In the genomic region with DNA sequence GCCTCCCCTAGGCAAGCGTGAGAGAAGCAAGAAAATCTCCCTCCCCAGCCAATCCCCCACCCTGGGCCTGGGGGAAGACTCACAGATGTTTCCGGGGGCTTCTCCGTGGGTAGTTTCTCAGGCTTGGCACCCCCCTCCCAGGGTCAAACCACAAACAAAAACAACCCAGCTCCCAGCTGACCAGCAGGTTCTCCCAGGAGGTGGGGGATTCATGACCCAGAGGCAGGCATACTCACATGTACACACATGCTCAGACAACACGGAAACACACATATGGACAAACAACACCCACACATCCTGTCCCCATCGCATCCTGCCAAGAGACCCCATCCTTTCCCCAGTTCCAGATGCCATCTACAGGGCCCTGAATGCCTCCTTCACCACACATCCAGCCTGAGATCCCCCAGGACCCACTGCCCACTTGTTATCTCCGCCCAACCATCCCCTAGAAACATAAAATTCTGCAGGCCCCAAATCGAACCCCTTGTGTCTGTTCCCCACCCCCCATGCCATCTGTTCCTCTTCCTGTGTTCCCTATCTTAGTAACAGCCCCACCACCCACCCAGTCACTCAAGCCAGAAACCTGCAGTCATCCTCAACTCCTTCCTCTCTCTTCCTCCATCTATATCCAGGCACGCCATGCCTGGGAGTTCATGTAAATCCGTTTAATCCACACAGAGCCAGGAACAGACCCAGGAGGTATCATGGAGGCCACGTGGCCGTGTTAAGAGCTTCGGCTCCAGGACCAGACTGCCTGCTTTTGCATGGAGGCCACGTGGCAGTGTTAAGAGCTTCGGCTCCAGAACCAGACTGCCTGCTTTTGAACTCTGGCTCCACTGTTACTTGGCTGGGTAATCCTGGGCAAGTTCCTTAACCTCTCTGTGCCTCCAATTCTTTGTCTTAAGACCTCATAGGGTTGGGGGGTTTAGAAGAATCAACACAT, we compare ENCODE assay signal across 8 cellular contexts. TPM values are rescaled to one million over a fixed set of nuclear protein-coding genes. Genes with fewer than 3 reads are reported as not detected.
DNase-seq lines count a peak whose midpoint lies in the region; ATAC-seq and TF ChIP-seq lines count a peak whose summit lies in the region.

No MANE protein-coding gene starts in this region.

- H3K9ac ChIP-seq in colonic mucosa (ENCODE audit: low read depth in 2 of 2, low read length in 2 of 2): peak overlapping the region; percentile 24 to 82

- peak overlapping the region; percentile 97 to 99 for H3K27ac Mint-ChIP-seq in natural killer cell

- peak; percentile 19 for ATAC-seq in HG02588 (IDR thresholded peaks at IDR 0.05; ENCODE audit: unreplicated experiment)
- ATAC-seq in natural killer cell: peak; percentile 2 to 11 (median 10)

- H3K27me3 Mint-ChIP-seq in natural killer cell (ENCODE audit: low read depth in 2 of 2): no peaks in the 10 kb centered on the region

- H3K36me3 ChIP-seq in colonic mucosa: peaks cover 21% of the 10 kb centered on the region

- H3K9me3 Mint-ChIP-seq in natural killer cell: no peaks in the 10 kb centered on the region

- H3K4me3 ChIP-seq in colonic mucosa: peak overlapping the region; percentile 13

- TF ChIP-seq CTCF in colonic mucosa (IDR thresholded peaks at IDR 0.05): no peak
- TF ChIP-seq CTCF in natural killer cell (IDR thresholded peaks at IDR 0.05): no peak

- H3K36me3 Mint-ChIP-seq in natural killer cell: peaks cover 6% of the 10 kb centered on the region

- H3K9me3 ChIP-seq in colonic mucosa: no peaks in the 10 kb centered on the region

- DNase-seq in activated CD8-positive, alpha-beta memory T cell treated with anti-CD3 and anti-CD28 coated beads for 24 hours: peak; percentile 66
- DNase-seq in activated CD8-positive, alpha-beta memory T cell treated with anti-CD3 and anti-CD28 coated beads, Interleukin-2, amount 50 U/mL, for 4 hours: no peak
- DNase-seq in RPMI7951 (ENCODE audit: low read depth): peak; percentile 71
- no peak for DNase-seq in colonic mucosa
- peak; percentile 49 for DNase-seq in natural killer cell
- no peak for DNase-seq in HPDE6-E6E7 (ENCODE audit: extremely low spot score)
- DNase-seq in NCI-H1105 treated with DMSO at 0.1 percent for 48 hours (lab: John Stamatoyannopoulos, UW): no peak

- intact Hi-C loops in colonic mucosa (cut with DNase I) (no loop called here), natural killer cell (cut with micrococcal nuclease) (no loop called here)

- H3K4me1 ChIP-seq in colonic mucosa: peaks cover 39% of the 10 kb centered on the region

- H3K4me3 Mint-ChIP-seq in natural killer cell: peak overlapping the region; percentile 96

- peaks cover 73 to 77% of the 10 kb centered on the region in 2 donors for H3K4me1 Mint-ChIP-seq in natural killer cell

- H3K27me3 ChIP-seq in colonic mucosa: no peaks in the 10 kb centered on the region

- peak overlapping the region; percentile 70 for H3K27ac ChIP-seq in colonic mucosa

RNA-seq across cellular contexts. Expression of gene CSRNP1, which starts 5.0 kb away (rescaled TPM):
- total RNA-seq in RPMI7951 (2014; rRNA removed; shearing (Covaris generic)): 7.4 and 8.2 TPM in 2 replicates
- total RNA-seq in colonic mucosa (10 to 100 TPM; 11.2 to 26.6 TPM), natural killer cell (100 to 1,000 TPM; 208 to 300 (median 253) TPM)

RNA-seq across cellular contexts. Expression of gene TTC21A, which starts 40.9 kb away (rescaled TPM):
- total RNA-seq in RPMI7951 (2014; rRNA removed; shearing (Covaris generic)): 0.60 and 1.2 TPM in 2 replicates
- total RNA-seq in colonic mucosa: 1 to 10 TPM; 2.8 to 6.1 TPM
- 1 to 10 TPM; 2.1 to 3.9 (median 2.4) TPM for total RNA-seq in natural killer cell

RNA-seq across cellular contexts. Expression of gene GORASP1, which starts 41.0 kb away (rescaled TPM):
- total RNA-seq in RPMI7951 (2014; rRNA removed; shearing (Covaris generic)): 27.9 and 29.2 TPM in 2 replicates
- total RNA-seq in colonic mucosa: 100 to 1,000 TPM in 1 of 2 donors, 10 to 100 TPM in 1; 84.2 to 106 TPM
- total RNA-seq in natural killer cell: 10 to 100 TPM; 20.2 to 21.3 (median 20.8) TPM

RNA-seq across cellular contexts. Expression of gene XIRP1, which starts 44.0 kb away (rescaled TPM):
- total RNA-seq in RPMI7951 (2014; rRNA removed; shearing (Covaris generic)): 0.12 TPM in 1 of 2 replicates, not detected in the other
- not detected for total RNA-seq in colonic mucosa
- under 1 TPM; 0.14 to 0.40 (median 0.24) TPM for total RNA-seq in natural killer cell

Comparison
In these comparisons a context has a peak if more than half of its experiments do, and no peak if none do; other contexts are left out.
1. DNase-seq: peak in activated CD8-positive, alpha-beta memory T cell treated with anti-CD3 and anti-CD28 coated beads for 24 hours (single experiment), RPMI7951 (single experiment) and natural killer cell (single experiment); none in activated CD8-positive, alpha-beta memory T cell treated with anti-CD3 and anti-CD28 coated beads, Interleukin-2, amount 50 U/mL, for 4 hours (single experiment), colonic mucosa (single experiment), HPDE6-E6E7 (single experiment) and NCI-H1105 treated with DMSO at 0.1 percent for 48 hours (single experiment).
2. RNA of gene CSRNP1, which starts 5.0 kb away (total RNA-seq): 208 to 300 TPM in natural killer cell; 11.2 to 26.6 TPM in colonic mucosa and 7.4 to 8.2 TPM in RPMI7951; every median in the first group is over 4 times any median in the second.